In the genomic region with DNA sequence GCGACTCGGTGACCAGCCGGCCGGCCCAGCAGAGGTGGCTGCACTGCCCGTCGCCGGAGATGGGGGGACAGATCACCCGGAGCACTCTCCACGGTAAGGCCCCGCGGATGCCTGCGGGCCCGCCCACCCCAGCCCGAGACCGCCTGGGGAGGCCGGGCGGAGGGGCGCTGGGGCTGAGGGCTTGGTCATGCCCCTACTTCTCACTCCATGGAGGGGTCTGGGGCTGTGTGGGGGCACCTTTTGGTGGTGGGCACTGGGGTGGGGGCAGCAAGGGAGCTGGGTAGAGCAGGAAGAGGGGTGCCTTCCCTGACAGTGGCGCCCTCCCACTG, we compare ENCODE assay signal across 9 cellular contexts.
DNase-seq lines count a peak whose midpoint lies in the region; ATAC-seq and TF ChIP-seq lines count a peak whose summit lies in the region.
"Had no signal": no experiment of that assay in that cellular context is flagged by ENCODE, and none has a peak within 500 bp of the region (broad histone marks: within the 10 kb centered on the region; RNA-seq: fewer than 3 reads in every experiment).

No MANE protein-coding gene starts in this region.

- ATAC-seq in natural killer cell treated with Interleukin-12 subunit alpha and Interleukin-12 subunit beta and Interleukin-15 and Interleukin-18, amount 100 ng/mL, for 72 hours = no peak
- no peak for ATAC-seq in GM21360 (IDR thresholded peaks at IDR 0.05; ENCODE audit: unreplicated experiment)

- H3K36me3 ChIP-seq in SJSA1 = no peaks in the 10 kb centered on the region
- H3K36me3 ChIP-seq in prostate gland = no peaks in the 10 kb centered on the region

- DNase-seq in SJSA1 (ENCODE audit: low read depth in 1 of 2, low spot score in 2 of 2) (no peak), foreskin fibroblast (no peak), prostate gland (ENCODE audit: low spot score) (no peak), NCI-H2196 (lab: John Stamatoyannopoulos, UW; ENCODE audit: unreplicated experiment) (no peak), SW480 (ENCODE audit: low spot score) (no peak)
- no peak for DNase-seq in natural killer cell treated with Interleukin-12 subunit alpha and Interleukin-12 subunit beta and Interleukin-15 and Interleukin-18, amount 100 ng/mL, for 72 hours (ENCODE audit: low spot score)
- DNase-seq: GOT3 had no signal

- intact Hi-C loops in prostate gland (cut with DNase I) = no loop called here

- H3K27me3 ChIP-seq in SJSA1 (replicated peaks) (peaks cover 18% of the 10 kb centered on the region), prostate gland (replicated peaks; ENCODE audit: insufficient read depth) (no peaks in the 10 kb centered on the region)

- no peak overlapping the region for H3K4me3 Mint-ChIP-seq in natural killer cell treated with Interleukin-12 subunit alpha and Interleukin-12 subunit beta and Interleukin-15 and Interleukin-18, amount 100 ng/mL, for 72 hours

- H3K27me3 Mint-ChIP-seq in natural killer cell treated with Interleukin-12 subunit alpha and Interleukin-12 subunit beta and Interleukin-15 and Interleukin-18, amount 100 ng/mL, for 72 hours = peaks cover 26 to 29% of the 10 kb centered on the region in 2 donors

- H3K4me1 ChIP-seq in SJSA1 (replicated peaks) = peaks cover 13% of the 10 kb centered on the region
- H3K4me1 ChIP-seq in prostate gland (replicated peaks) = no peaks in the 10 kb centered on the region

- H3K4me3 ChIP-seq in SJSA1 (peak overlapping the region; percentile 17), foreskin fibroblast (ENCODE audit: low read depth in 1 of 2, low read length in 2 of 2) (peak overlapping the region; percentile 31 to 37), prostate gland (peak overlapping the region; percentile 34 to 35)

- 0 out of 2 replicates have a peak, but pooled peaks cover 3% of the 10 kb centered on the region for H3K9me3 ChIP-seq in SJSA1 (replicated peaks)
- no peaks in the 10 kb centered on the region for H3K9me3 ChIP-seq in prostate gland

- peaks cover 5 to 24% of the 10 kb centered on the region in 2 donors for H3K4me1 Mint-ChIP-seq in natural killer cell treated with Interleukin-12 subunit alpha and Interleukin-12 subunit beta and Interleukin-15 and Interleukin-18, amount 100 ng/mL, for 72 hours (ENCODE audit: low read depth in 2 of 2)

- no peak overlapping the region for H3K27ac Mint-ChIP-seq in natural killer cell treated with Interleukin-12 subunit alpha and Interleukin-12 subunit beta and Interleukin-15 and Interleukin-18, amount 100 ng/mL, for 72 hours

- no peak for TF ChIP-seq POLR2A in prostate gland (IDR thresholded peaks at IDR 0.05)

- no peaks in the 10 kb centered on the region for H3K36me3 Mint-ChIP-seq in natural killer cell treated with Interleukin-12 subunit alpha and Interleukin-12 subunit beta and Interleukin-15 and Interleukin-18, amount 100 ng/mL, for 72 hours

- TF ChIP-seq CTCF in C4-2B (conservative IDR thresholded peaks at IDR 0.05) = no peak
- TF ChIP-seq CTCF in foreskin fibroblast (IDR thresholded peaks at IDR 0.05; ENCODE audit: low read depth, low read length) = no peak
- no peak for TF ChIP-seq CTCF in prostate gland (IDR thresholded peaks at IDR 0.05)

- no peaks in the 10 kb centered on the region for H3K9me3 Mint-ChIP-seq in natural killer cell treated with Interleukin-12 subunit alpha and Interleukin-12 subunit beta and Interleukin-15 and Interleukin-18, amount 100 ng/mL, for 72 hours

- H3K27ac ChIP-seq in C4-2B = peak overlapping the region; percentile 13; the same call in 1 of the 2 replicates
- no peak overlapping the region for H3K27ac ChIP-seq in SJSA1
- H3K27ac ChIP-seq in prostate gland = no peak overlapping the region

- 4% methylated on average over 19 of the region's 19 CpGs for WGBS in prostate gland
